8 cellular contexts compared by ENCODE assay signal in genomic region chr3:69425249-69425648, GRCh38. TPM values are rescaled to one million over a fixed set of nuclear protein-coding genes. Genes with fewer than 3 reads are reported as not detected.
DNase-seq lines count a peak whose midpoint lies in the region; ATAC-seq, FAIRE-seq and TF ChIP-seq lines count a peak whose summit lies in the region.

No MANE protein-coding gene starts in this region.

- TF ChIP-seq POLR2A in GM12891 (IDR thresholded peaks at IDR 0.05; ENCODE audit: low read depth, low read length) = no peak

- ATAC-seq in HG02840 (IDR thresholded peaks at IDR 0.05; ENCODE audit: low FRiP score, unreplicated experiment) = peak; percentile 82
- peak; percentile 61 for ATAC-seq in mucosa of descending colon

- no peaks in the 10 kb centered on the region for H3K4me1 ChIP-seq in OCI-LY1 (ENCODE audit: insufficient read depth, low read length, severe bottlenecking)
- no peaks in the 10 kb centered on the region for H3K4me1 ChIP-seq in mucosa of descending colon (ENCODE audit: low read depth)

- H4K20me1 ChIP-seq in OCI-LY1 (ENCODE audit: insufficient read depth, low read length) = no peaks in the 10 kb centered on the region

- in situ Hi-C loops in ACHN (cut with HindIII; ENCODE audit: low pct_ligation_motif_present, low pct_unique_long_range_greater_than_20kb, low sequenced_read_pairs) = no loop called here

- intact Hi-C loops in mucosa of descending colon (cut with DNase I, micrococcal nuclease) = loop anchor here in 1 of 2 donors (10.0 kb wide), 1 partner anchor 260 kb away; no protein-coding TSS in a partner anchor

- peak; percentile 94 for FAIRE-seq in GM12891 (lab: Jason Lieb, UNC)

- no peak overlapping the region for H3K4me2 ChIP-seq in OCI-LY1 (ENCODE audit: low read length)

- H2AFZ ChIP-seq in OCI-LY1 (ENCODE audit: low read length) = no peak overlapping the region

- H3K9ac ChIP-seq in OCI-LY1 (ENCODE audit: low read length) = no peak overlapping the region

- H3K9me2 ChIP-seq in OCI-LY1 (ENCODE audit: low read depth, low read length) = no peaks in the 10 kb centered on the region

- H3F3A ChIP-seq in OCI-LY1 (ENCODE audit: insufficient read depth, low read length) = no peaks in the 10 kb centered on the region

- H3K36me3 ChIP-seq in OCI-LY1 (ENCODE audit: insufficient read depth, low read length) = no peaks in the 10 kb centered on the region
- H3K36me3 ChIP-seq in mucosa of descending colon (ENCODE audit: low read depth) = no peaks in the 10 kb centered on the region

- no peaks in the 10 kb centered on the region for H3K9me3 ChIP-seq in OCI-LY1 (ENCODE audit: low read length)
- H3K9me3 ChIP-seq in mucosa of descending colon = no peaks in the 10 kb centered on the region

- no peaks in the 10 kb centered on the region for H3K79me2 ChIP-seq in OCI-LY1 (ENCODE audit: insufficient read depth, low read length)

- H3K4me3 ChIP-seq in OCI-LY1 (ENCODE audit: low read depth, low read length, poor library complexity, severe bottlenecking) (no peak overlapping the region), choroid plexus epithelial cell (ENCODE audit: low read depth, low read length) (no peak overlapping the region), mucosa of descending colon (no peak overlapping the region)

- H3K27ac ChIP-seq in OCI-LY1 (ENCODE audit: low read depth, low read length, poor library complexity, severe bottlenecking) = no peak overlapping the region

- peak; percentile 30 for DNase-seq in ACHN
- peak; percentile 14 for DNase-seq in GM12891 (ENCODE audit: insufficient read length, low spot score)
- peak; percentile 67 for DNase-seq in choroid plexus epithelial cell (ENCODE audit: low read depth)
- peak in 1 of 3 donors; percentile 53 for DNase-seq in mucosa of descending colon
- no peak for DNase-seq in GOT3 (lab: John Stamatoyannopoulos, UW)
- no peak for DNase-seq in NOMO-1 treated with DMSO at 0.1 percent for 48 hours (lab: John Stamatoyannopoulos, UW; ENCODE audit: unreplicated experiment)

- H3K27me3 ChIP-seq in OCI-LY1 (ENCODE audit: insufficient read depth, low read length) = no peaks in the 10 kb centered on the region

- peak; percentile 64 for TF ChIP-seq CTCF in OCI-LY1 (IDR thresholded peaks at IDR 0.05; ENCODE audit: low read length)
- peak; percentile 83 for TF ChIP-seq CTCF in choroid plexus epithelial cell (conservative IDR thresholded peaks at IDR 0.05; ENCODE audit: low read depth, low read length)
- no peak for TF ChIP-seq CTCF in mucosa of descending colon (IDR thresholded peaks at IDR 0.05)

TF ChIP-seq in GM12891, 5 proteins besides CTCF, POLR2A, EP300 and RAD21:
- TF ChIP-seq TAF1 (IDR thresholded peaks at IDR 0.05; ENCODE audit: low read depth, low read length) (no peak), POU2F2 (IDR thresholded peaks at IDR 0.05; ENCODE audit: low read depth, low read length) (no peak), SPI1 (IDR thresholded peaks at IDR 0.05; ENCODE audit: low read depth, low read length) (no peak), POLR2AphosphoS5 (IDR thresholded peaks at IDR 0.05; ENCODE audit: low read depth, low read length) (no peak), PAX5 (IDR thresholded peaks at IDR 0.05; ENCODE audit: insufficient read depth, low read length, severe bottlenecking) (no peak)

RNA-seq across cellular contexts. Expression of gene FRMD4B, which starts 39.4 kb away (rescaled TPM):
- 4.6 TPM for polyA plus RNA-seq in GM12891 (2012; ENCODE audit: low read depth, missing spikeins)
- 10 to 100 TPM; 26.0 to 29.4 (median 28.6) TPM for total RNA-seq in mucosa of descending colon

Comparison
In these comparisons a context has a peak if more than half of its experiments do, and no peak if none do; other contexts are left out.
1. DNase-seq: peak in ACHN (single experiment), GM12891 (single experiment) and choroid plexus epithelial cell (single experiment); none in GOT3 (single experiment) and NOMO-1 treated with DMSO at 0.1 percent for 48 hours (single experiment).